In the genomic region with DNA sequence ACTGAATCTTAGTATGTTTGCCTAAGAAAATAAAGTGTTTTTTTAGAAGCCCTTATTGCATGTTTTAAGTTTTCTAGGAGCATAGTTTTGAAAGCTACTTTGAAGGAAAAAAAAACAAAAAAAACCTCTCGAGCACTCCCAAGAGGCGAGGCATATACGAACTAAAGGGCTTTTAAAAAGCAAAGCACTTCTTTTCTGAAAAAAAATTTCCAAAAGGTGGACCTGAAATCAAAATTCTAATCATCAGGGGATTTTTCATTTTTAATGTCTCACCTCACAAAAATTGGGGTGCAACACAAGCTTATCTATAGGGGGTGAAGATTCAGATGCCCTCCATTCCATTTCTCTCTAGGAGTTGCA, we compare ENCODE assay signal across 8 cellular contexts. TPM values are rescaled to one million over a fixed set of nuclear protein-coding genes. Genes with fewer than 3 reads are reported as not detected.
DNase-seq lines count a peak whose midpoint lies in the region; ATAC-seq and TF ChIP-seq lines count a peak whose summit lies in the region.

No MANE protein-coding gene starts in this region.

- 3 to 5% (median 4%) methylated on average over 3 of the region's 3 CpGs for WGBS in spleen, 5 donors

- TF ChIP-seq CTCF in right atrium auricular region (IDR thresholded peaks at IDR 0.05) (no peak), spleen (IDR thresholded peaks at IDR 0.05 in 8 of 11, conservative IDR thresholded peaks at IDR 0.05 in 3 of 11) (no peak)

- H3K27ac Mint-ChIP-seq in T-helper 17 cell, result peak overlapping the region; percentile 96

- H3K4me1 ChIP-seq in right atrium auricular region (peaks cover 0 to 12% of the 10 kb centered on the region in 2 donors), spleen (peaks cover 5 to 52% (median 32%) of the 10 kb centered on the region in 6 donors)

- TF ChIP-seq POLR2A in spleen (IDR thresholded peaks at IDR 0.05), result no peak

- H3K36me3 Mint-ChIP-seq in T-helper 17 cell (ENCODE audit: low read depth), result peaks cover 13% of the 10 kb centered on the region

- peak overlapping the region; percentile 83 to 85 for H3K4me3 ChIP-seq in right atrium auricular region
- H3K4me3 ChIP-seq in spleen, result peak overlapping the region; percentile 67 to 89 (median 75)

- no peaks in the 10 kb centered on the region for H3K27me3 Mint-ChIP-seq in T-helper 17 cell

- H3K4me1 Mint-ChIP-seq in T-helper 17 cell, result peaks cover 28% of the 10 kb centered on the region

- H3K27me3 ChIP-seq in right atrium auricular region (no peaks in the 10 kb centered on the region), spleen (replicated peaks in 1 of 7) (no peaks in the 10 kb centered on the region)

- H3K4me3 Mint-ChIP-seq in T-helper 17 cell, result peak overlapping the region; percentile 95

- DNase-seq in DMS53 (lab: John Stamatoyannopoulos, UW) (peak; percentile 59), DMS53 treated with DMSO at 0.1 percent for 48 hours (lab: John Stamatoyannopoulos, UW; ENCODE audit: unreplicated experiment) (no peak), T-helper 17 cell (no peak), right atrium auricular region (ENCODE audit: low spot score) (no peak), spleen (no peak), Kasumi-1 (lab: John Stamatoyannopoulos, UW) (no peak), NCI-H1694 (lab: John Stamatoyannopoulos, UW) (no peak), cortex of kidney (lab: John Stamatoyannopoulos, UW) (no peak)

- no peaks in the 10 kb centered on the region for H3K36me3 ChIP-seq in right atrium auricular region
- peaks cover 0 to 50% (median 4%) of the 10 kb centered on the region in 6 donors for H3K36me3 ChIP-seq in spleen

- peak overlapping the region; percentile 91 to 93 for H3K27ac ChIP-seq in right atrium auricular region
- peak overlapping the region; percentile 93 to 99 (median 97) for H3K27ac ChIP-seq in spleen

- peak; percentile 2 for ATAC-seq in T-helper 17 cell

- intact Hi-C loops in spleen (cut with DNase I; ENCODE audit: low total_unique reads), result no loop called here

- no peaks in the 10 kb centered on the region for H3K9me3 ChIP-seq in T-helper 17 cell (ENCODE audit: control insufficient read depth, low read length, poor library complexity, severe bottlenecking)
- H3K9me3 ChIP-seq in right atrium auricular region, result no peaks in the 10 kb centered on the region
- no peaks in the 10 kb centered on the region for H3K9me3 ChIP-seq in spleen

RNA-seq across cellular contexts. Expression of gene GLMN, which starts 0.6 kb away (rescaled TPM):
- 10 to 100 TPM; 11.0 to 13.2 TPM for total RNA-seq in T-helper 17 cell
- total RNA-seq in right atrium auricular region, result 1 to 10 TPM; 5.1 to 5.6 TPM
- 10 to 100 TPM in 4 of 7 donors, 1 to 10 TPM in 3; 7.8 to 22.6 (median 11.3) TPM for total RNA-seq in spleen
- 10 to 100 TPM; 10.2 to 20.2 (median 11.3) TPM for polyA plus RNA-seq in spleen

RNA-seq across cellular contexts. Expression of gene RPAP2, which starts 0.7 kb away (rescaled TPM):
- 10 to 100 TPM; 25.4 to 29.1 TPM for total RNA-seq in T-helper 17 cell
- total RNA-seq in right atrium auricular region, result 10 to 100 TPM in 1 of 2 donors, 1 to 10 TPM in 1; 6.3 to 13.8 TPM
- total RNA-seq in spleen, result 10 to 100 TPM in 6 of 7 donors, 1 to 10 TPM in 1; 6.2 to 31.5 (median 26.4) TPM
- polyA plus RNA-seq in spleen, result 1 to 10 TPM; 4.4 to 6.4 (median 4.8) TPM
